8 cellular contexts compared by ENCODE assay signal in genomic region chr2:27021253-27021801, GRCh38. TPM values are rescaled to one million over a fixed set of nuclear protein-coding genes. Genes with fewer than 3 reads are reported as not detected.
A peak's percentile ranks its signal among the peaks of the same experiment; 100 is the strongest.
DNase-seq lines count a peak whose midpoint lies in the region; ATAC-seq and TF ChIP-seq lines count a peak whose summit lies in the region.
"Had no signal": no experiment of that assay in that cellular context is flagged by ENCODE, and none has a peak within 500 bp of the region (broad histone marks: within the 10 kb centered on the region; RNA-seq: fewer than 3 reads in every experiment).

No MANE protein-coding gene starts in this region.

- no peak for TF ChIP-seq CTCF in VCaP (conservative IDR thresholded peaks at IDR 0.05)

- POLR2A ChIA-PET in activated CD4-positive, alpha-beta T cell treated with anti-CD3 and anti-CD28 coated beads, Interleukin-2, amount 10 ng/mL, durations not matched to agents 7 days and 5 days (lab: Charles Lee) = no interaction called here

- H3K27ac ChIP-seq in VCaP = peak overlapping the region; percentile 23; the same call in 1 of the 2 replicates

- CTCF ChIA-PET in activated CD4-positive, alpha-beta T cell treated with anti-CD3 and anti-CD28 coated beads, Interleukin-2, amount 10 ng/mL, durations not matched to agents 7 days and 5 days (lab: Charles Lee) = interaction anchor here (1.6 kb wide), 1 partner anchor 18 kb away, joined by 5 read pairs; no protein-coding TSS in a partner anchor

- H3K27me3 Mint-ChIP-seq in activated CD4-positive, alpha-beta T cell treated with anti-CD3 and anti-CD28 coated beads, Interleukin-2, amount 10 ng/mL, durations not matched to agents 7 days and 5 days = no peaks in the 10 kb centered on the region
- no peaks in the 10 kb centered on the region for H3K27me3 Mint-ChIP-seq in activated T-cell treated with anti-CD3 and anti-CD28 coated beads, Interleukin-2, amount 50 U/mL, for 24 hours

- DNase-seq in AG20443 (ENCODE audit: low spot score) (peak; percentile 56), mucosa of gallbladder (ENCODE audit: low spot score) (peak; percentile 37), left ventricle myocardium superior (no peak)
- DNase-seq in activated CD4-positive, alpha-beta T cell treated with anti-CD3 and anti-CD28 coated beads, Interleukin-2, amount 10 ng/mL, durations not matched to agents 7 days and 5 days = no peak
- no peak for DNase-seq in activated T-cell treated with anti-CD3 and anti-CD28 coated beads, Interleukin-2, amount 50 U/mL, for 24 hours
- DNase-seq: effector CD8-positive, alpha-beta T cell; NCI-H187 treated with DMSO at 0.1 percent for 48 hours had no signal

- ATAC-seq in left ventricle myocardium superior = no peak

- no peaks in the 10 kb centered on the region for H3K4me1 Mint-ChIP-seq in activated CD4-positive, alpha-beta T cell treated with anti-CD3 and anti-CD28 coated beads, Interleukin-2, amount 10 ng/mL, durations not matched to agents 7 days and 5 days
- no peaks in the 10 kb centered on the region for H3K4me1 Mint-ChIP-seq in activated T-cell treated with anti-CD3 and anti-CD28 coated beads, Interleukin-2, amount 50 U/mL, for 24 hours (ENCODE audit: low read depth)

- intact Hi-C loops in left ventricle myocardium superior (cut with micrococcal nuclease) = no loop called here

- H3K36me3 Mint-ChIP-seq in activated CD4-positive, alpha-beta T cell treated with anti-CD3 and anti-CD28 coated beads, Interleukin-2, amount 10 ng/mL, durations not matched to agents 7 days and 5 days (ENCODE audit: low read depth) = no peaks in the 10 kb centered on the region
- peaks cover 23% of the 10 kb centered on the region for H3K36me3 Mint-ChIP-seq in activated T-cell treated with anti-CD3 and anti-CD28 coated beads, Interleukin-2, amount 50 U/mL, for 24 hours (ENCODE audit: low read depth)

- no peaks in the 10 kb centered on the region for H3K9me3 Mint-ChIP-seq in activated CD4-positive, alpha-beta T cell treated with anti-CD3 and anti-CD28 coated beads, Interleukin-2, amount 10 ng/mL, durations not matched to agents 7 days and 5 days
- no peaks in the 10 kb centered on the region for H3K9me3 Mint-ChIP-seq in activated T-cell treated with anti-CD3 and anti-CD28 coated beads, Interleukin-2, amount 50 U/mL, for 24 hours

- H3K27ac Mint-ChIP-seq in activated CD4-positive, alpha-beta T cell treated with anti-CD3 and anti-CD28 coated beads, Interleukin-2, amount 10 ng/mL, durations not matched to agents 7 days and 5 days = no peak overlapping the region
- H3K27ac Mint-ChIP-seq in activated T-cell treated with anti-CD3 and anti-CD28 coated beads, Interleukin-2, amount 50 U/mL, for 24 hours = no peak overlapping the region

- no peak overlapping the region for H3K4me3 Mint-ChIP-seq in activated CD4-positive, alpha-beta T cell treated with anti-CD3 and anti-CD28 coated beads, Interleukin-2, amount 10 ng/mL, durations not matched to agents 7 days and 5 days
- H3K4me3 Mint-ChIP-seq in activated T-cell treated with anti-CD3 and anti-CD28 coated beads, Interleukin-2, amount 50 U/mL, for 24 hours = no peak overlapping the region

RNA-seq across cellular contexts. Expression of gene TMEM214, which starts 11.4 kb away (rescaled TPM):
- 80.0 TPM for total RNA-seq in mucosa of gallbladder
- 10 to 100 TPM; 73.2 to 77.1 TPM for total RNA-seq in activated CD4-positive, alpha-beta T cell treated with anti-CD3 and anti-CD28 coated beads, Interleukin-2, amount 10 ng/mL, durations not matched to agents 7 days and 5 days
- 30.9 TPM for total RNA-seq in left ventricle myocardium superior

RNA-seq across cellular contexts. Expression of gene AGBL5, which starts 30.1 kb away (rescaled TPM):
- total RNA-seq in mucosa of gallbladder = 27.9 TPM
- total RNA-seq in activated CD4-positive, alpha-beta T cell treated with anti-CD3 and anti-CD28 coated beads, Interleukin-2, amount 10 ng/mL, durations not matched to agents 7 days and 5 days = 10 to 100 TPM; 17.9 to 19.1 TPM
- 9.4 TPM for total RNA-seq in left ventricle myocardium superior

RNA-seq across cellular contexts. Expression of gene OST4, which starts 50.1 kb away (rescaled TPM):
- total RNA-seq in mucosa of gallbladder (323 TPM), left ventricle myocardium superior (374 TPM)
- total RNA-seq in activated CD4-positive, alpha-beta T cell treated with anti-CD3 and anti-CD28 coated beads, Interleukin-2, amount 10 ng/mL, durations not matched to agents 7 days and 5 days = 100 to 1,000 TPM; 309 to 386 TPM

RNA-seq across cellular contexts. Expression of gene MAPRE3, which starts 50.9 kb away (rescaled TPM):
- total RNA-seq in mucosa of gallbladder = 25.2 TPM
- 1 to 10 TPM in 1 of 2 experiments, under 1 TPM in 1; 1.00 to 1.3 TPM for total RNA-seq in activated CD4-positive, alpha-beta T cell treated with anti-CD3 and anti-CD28 coated beads, Interleukin-2, amount 10 ng/mL, durations not matched to agents 7 days and 5 days
- 52.4 TPM for total RNA-seq in left ventricle myocardium superior

RNA-seq across cellular contexts. Expression of gene EMILIN1, which starts 57.1 kb away (rescaled TPM):
- total RNA-seq in mucosa of gallbladder (210 TPM), left ventricle myocardium superior (15.7 TPM)
- under 1 TPM; 0.56 to 0.64 TPM for total RNA-seq in activated CD4-positive, alpha-beta T cell treated with anti-CD3 and anti-CD28 coated beads, Interleukin-2, amount 10 ng/mL, durations not matched to agents 7 days and 5 days

Comparison
In these comparisons a context has a peak if more than half of its experiments do, and no peak if none do; other contexts are left out.
1. DNase-seq: peak in AG20443 (single experiment) and mucosa of gallbladder (single experiment); none in activated CD4-positive, alpha-beta T cell treated with anti-CD3 and anti-CD28 coated beads, Interleukin-2, amount 10 ng/mL, durations not matched to agents 7 days and 5 days (single experiment), activated T-cell treated with anti-CD3 and anti-CD28 coated beads, Interleukin-2, amount 50 U/mL, for 24 hours (single experiment) and left ventricle myocardium superior (single experiment).